12 cellular contexts compared by ENCODE assay signal in the genomic region with DNA sequence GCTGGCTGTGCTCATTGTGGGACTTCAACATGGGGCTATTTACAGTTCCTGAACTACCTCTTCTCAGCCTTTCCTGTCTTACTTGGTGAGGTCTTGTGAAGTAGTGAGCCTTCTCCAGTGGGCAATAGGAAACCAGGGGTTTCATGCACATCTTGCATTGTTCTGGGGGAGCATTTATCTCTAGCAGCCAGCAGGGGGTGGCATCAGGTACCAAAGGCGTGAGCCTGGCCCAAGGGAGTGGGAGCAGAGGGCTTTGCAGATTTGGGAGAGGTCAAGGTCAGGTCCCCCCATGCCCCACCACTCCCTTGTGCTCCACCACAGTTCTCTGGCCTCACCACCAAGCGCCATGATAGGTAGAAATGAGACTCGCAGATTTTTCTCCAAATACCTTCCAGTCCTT.
"Had no signal": no experiment of that assay in that cellular context is flagged by ENCODE, and none has a peak within 500 bp of the region (broad histone marks: within the 10 kb centered on the region; RNA-seq: fewer than 3 reads in every experiment).

No MANE protein-coding gene starts in this region.

- ATAC-seq: activated CD4-positive, CD25-positive, alpha-beta regulatory T cell treated with anti-CD3 and anti-CD28 coated beads, Interleukin-2, amount 50 U/mL, for 24 hours; activated naive CD4-positive, alpha-beta T cell treated with anti-CD3 and anti-CD28 coated beads, Interleukin-2, amount 50 U/mL, for 72 hours; pancreas had no signal

- DNase-seq: activated effector memory CD4-positive, alpha-beta T cell treated with Interleukin-2 at 50 U/mL for 16 hours; activated T-cell treated with anti-CD3 and anti-CD28 coated beads, Interleukin-2, amount 50 U/mL, for 24 hours; amygdala; hypothalamus; naive B cell; pancreas; stimulated activated CD4-positive, alpha-beta T cell treated with anti-CD3 and anti-CD28 coated beads, Interleukin-15, amount 100 ng/mL, for 24 hours; stomach had no signal

- H3K27me3 ChIP-seq: pancreas, stomach had no signal

- H3K27ac ChIP-seq: pancreas, stomach, thoracic aorta had no signal

- FAIRE-seq: pancreas, urothelium cell line had no signal

- H3K36me3 ChIP-seq: pancreas, stomach, thoracic aorta had no signal

- H3K4me1 ChIP-seq: pancreas, stomach had no signal

- H3K9me3 ChIP-seq: pancreas had no signal

- H3K4me3 ChIP-seq: pancreas, stomach, thoracic aorta had no signal
